In the genomic region with DNA sequence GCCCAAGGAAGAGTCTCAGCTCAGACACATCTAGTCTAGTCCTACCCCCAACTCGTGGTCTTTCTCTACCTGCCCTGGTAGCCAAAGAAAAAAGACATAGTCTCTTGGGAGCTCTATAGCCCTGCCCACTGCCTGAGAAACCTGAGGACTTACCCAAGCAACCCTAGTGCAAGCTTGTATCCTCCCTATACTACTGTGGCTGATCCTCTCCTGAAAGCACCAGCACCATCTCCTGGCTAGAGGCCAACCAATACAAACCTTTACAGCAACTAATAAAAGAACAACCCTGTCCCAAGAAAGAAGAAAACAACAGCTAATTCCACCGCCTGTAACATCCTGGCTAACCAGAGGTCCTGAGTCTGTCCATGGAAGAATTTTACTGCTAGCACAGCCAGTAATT, we compare ENCODE assay signal across 18 cellular contexts.
DNase-seq lines count a peak whose midpoint lies in the region; ATAC-seq and TF ChIP-seq lines count a peak whose summit lies in the region.
"Had no signal": no experiment of that assay in that cellular context is flagged by ENCODE, and none has a peak within 500 bp of the region (broad histone marks: within the 10 kb centered on the region; RNA-seq: fewer than 3 reads in every experiment).

No MANE protein-coding gene starts in this region.

- H3K27me3 Mint-ChIP-seq in endodermal cell (ENCODE audit: insufficient read depth): no peaks in the 10 kb centered on the region
- H3K27me3 Mint-ChIP-seq in neural progenitor cell (ENCODE audit: insufficient read depth, low read depth): no peaks in the 10 kb centered on the region
- no peaks in the 10 kb centered on the region for H3K27me3 Mint-ChIP-seq in activated CD4-positive, alpha-beta T cell treated with anti-CD3 and anti-CD28 coated beads for 36 hours
- no peaks in the 10 kb centered on the region for H3K27me3 Mint-ChIP-seq in CD4-positive, alpha-beta T cell

- no peaks in the 10 kb centered on the region for H3K4me1 ChIP-seq in HEK293 (ENCODE audit: control insufficient read depth, insufficient read depth, low read length)
- H3K4me1 ChIP-seq in PC-9 (replicated peaks; ENCODE audit: insufficient read depth): no peaks in the 10 kb centered on the region
- no peaks in the 10 kb centered on the region for H3K4me1 ChIP-seq in endodermal cell (ENCODE audit: control insufficient read depth, insufficient read depth, low read length)
- no peaks in the 10 kb centered on the region for H3K4me1 ChIP-seq in neural progenitor cell
- H3K4me1 ChIP-seq: vagina had no signal

- H3K9me3 ChIP-seq in HEK293 (ENCODE audit: control insufficient read depth, insufficient read depth, low read depth, low read length): no peaks in the 10 kb centered on the region
- H3K9me3 ChIP-seq in PC-9 (ENCODE audit: insufficient read depth, low read depth): no peaks in the 10 kb centered on the region
- H3K9me3 ChIP-seq in endodermal cell (ENCODE audit: control insufficient read depth, low read length): no peaks in the 10 kb centered on the region
- H3K9me3 ChIP-seq in neural progenitor cell (ENCODE audit: low read depth): no peaks in the 10 kb centered on the region
- no peaks in the 10 kb centered on the region for H3K9me3 ChIP-seq in CD4-positive, alpha-beta T cell (ENCODE audit: control insufficient read depth, low read length)
- H3K9me3 ChIP-seq: vagina had no signal

- H4K20me1 ChIP-seq in PC-9 (ENCODE audit: insufficient read depth) (no peaks in the 10 kb centered on the region), neural progenitor cell (ENCODE audit: low read depth) (no peaks in the 10 kb centered on the region)

- no peaks in the 10 kb centered on the region for H3K36me3 ChIP-seq in HEK293 (ENCODE audit: control insufficient read depth in 2 of 2, insufficient read depth in 1 of 2, low read length in 2 of 2)
- H3K36me3 ChIP-seq in PC-9 (ENCODE audit: low read depth): no peaks in the 10 kb centered on the region
- no peaks in the 10 kb centered on the region for H3K36me3 ChIP-seq in endodermal cell (ENCODE audit: control insufficient read depth, insufficient read depth, low read length)
- no peaks in the 10 kb centered on the region for H3K36me3 ChIP-seq in neural progenitor cell
- H3K36me3 ChIP-seq: vagina had no signal

- DNase-seq in PC-9 (no peak), endodermal cell (peak; percentile 68), neural progenitor cell (ENCODE audit: low spot score) (peak; percentile 16), left cardiac atrium (no peak)
- no peak for DNase-seq in central memory CD4-positive, alpha-beta T cell
- no peak for DNase-seq in activated CD4-positive, alpha-beta T cell treated with anti-CD3 and anti-CD28 coated beads for 36 hours
- no peak for DNase-seq in CD4-positive, alpha-beta T cell
- DNase-seq: activated CD4-positive, alpha-beta T cell treated with anti-CD3 and anti-CD28 coated beads for 4 hours; activated CD8-positive, alpha-beta memory T cell treated with anti-CD3 and anti-CD28 coated beads for 24 hours; GM23248; NCI-H2029; NCI-H2227 treated with DMSO at 0.1 percent for 48 hours; NCI-H748 treated with DMSO at 0.1 percent for 48 hours; RPMI8226; stimulated activated naive CD8-positive, alpha-beta T cell treated with anti-CD3 and anti-CD28 coated beads, Interleukin-15, Interleukin-2, amounts not matched to agents 100 U/mL and 50 U/mL, for 24 hours had no signal

- H3K36me3 Mint-ChIP-seq in endodermal cell (ENCODE audit: low read depth) (no peaks in the 10 kb centered on the region), neural progenitor cell (no peaks in the 10 kb centered on the region)
- H3K36me3 Mint-ChIP-seq in activated CD4-positive, alpha-beta T cell treated with anti-CD3 and anti-CD28 coated beads for 36 hours (ENCODE audit: low read depth): no peaks in the 10 kb centered on the region
- H3K36me3 Mint-ChIP-seq in CD4-positive, alpha-beta T cell (ENCODE audit: low read depth): no peaks in the 10 kb centered on the region
- H3K36me3 Mint-ChIP-seq: CD14-positive monocyte had no signal

- H3K9ac ChIP-seq in endodermal cell (ENCODE audit: extremely low read depth, low read length, poor library complexity, severe bottlenecking) (no peak overlapping the region), neural progenitor cell (no peak overlapping the region)
- H3K9ac ChIP-seq: GM23248 had no signal

- peak overlapping the region; percentile 52 for H3K27ac Mint-ChIP-seq in endodermal cell
- peak overlapping the region; percentile 7 for H3K27ac Mint-ChIP-seq in neural progenitor cell
- H3K27ac Mint-ChIP-seq in activated CD4-positive, alpha-beta T cell treated with anti-CD3 and anti-CD28 coated beads for 36 hours: no peak overlapping the region
- H3K27ac Mint-ChIP-seq in CD4-positive, alpha-beta T cell: no peak overlapping the region

- H2AFZ ChIP-seq in PC-9: peak overlapping the region; percentile 66; the same call in 1 of the 2 replicates
- H2AFZ ChIP-seq in neural progenitor cell (replicated peaks): peak overlapping the region; percentile 79
- H2AFZ ChIP-seq: GM23248 had no signal

- no peaks in the 10 kb centered on the region for H3K27me3 ChIP-seq in PC-9 (ENCODE audit: insufficient read depth, low read depth)
- no peaks in the 10 kb centered on the region for H3K27me3 ChIP-seq in endodermal cell (ENCODE audit: control insufficient read depth, insufficient read depth, low read length, poor library complexity, severe bottlenecking)
- no peaks in the 10 kb centered on the region for H3K27me3 ChIP-seq in neural progenitor cell
- no peaks in the 10 kb centered on the region for H3K27me3 ChIP-seq in CD4-positive, alpha-beta T cell (ENCODE audit: control insufficient read depth, insufficient read depth, low read length)
- H3K27me3 ChIP-seq: vagina had no signal

- ATAC-seq in activated CD4-positive, alpha-beta T cell treated with anti-CD3 and anti-CD28 coated beads for 36 hours: no peak
- ATAC-seq in CD4-positive, alpha-beta T cell (ENCODE audit: poor library complexity): no peak
- ATAC-seq in left cardiac atrium: no peak
- ATAC-seq: stimulated activated naive CD8-positive, alpha-beta T cell treated with anti-CD3 and anti-CD28 coated beads, Interleukin-15, Interleukin-2, amounts not matched to agents 100 U/mL and 50 U/mL, for 24 hours had no signal

- no peak overlapping the region for H3K4me3 Mint-ChIP-seq in endodermal cell
- H3K4me3 Mint-ChIP-seq in neural progenitor cell: no peak overlapping the region
- H3K4me3 Mint-ChIP-seq in activated CD4-positive, alpha-beta T cell treated with anti-CD3 and anti-CD28 coated beads for 36 hours: no peak overlapping the region
- no peak overlapping the region for H3K4me3 Mint-ChIP-seq in CD4-positive, alpha-beta T cell
- H3K4me3 Mint-ChIP-seq: CD14-positive monocyte had no signal

- no peaks in the 10 kb centered on the region for H3K79me2 ChIP-seq in PC-9 (ENCODE audit: low read depth)
- no peaks in the 10 kb centered on the region for H3K79me2 ChIP-seq in neural progenitor cell (ENCODE audit: low read depth)

- BruUV-seq in PC-9 (replicated peaks; lab: Mats Ljungman, UMichigan): no TSS peak

- H3K4me1 Mint-ChIP-seq in endodermal cell: peaks cover 19% of the 10 kb centered on the region
- H3K4me1 Mint-ChIP-seq in neural progenitor cell: no peaks in the 10 kb centered on the region
- no peaks in the 10 kb centered on the region for H3K4me1 Mint-ChIP-seq in activated CD4-positive, alpha-beta T cell treated with anti-CD3 and anti-CD28 coated beads for 36 hours
- no peaks in the 10 kb centered on the region for H3K4me1 Mint-ChIP-seq in CD4-positive, alpha-beta T cell (ENCODE audit: low read depth)
- H3K4me1 Mint-ChIP-seq: CD14-positive monocyte had no signal

- POLR2A ChIA-PET in HEK293 (lab: Yijun Ruan, JAX) (no interaction called here), PC-9 (lab: Charles Lee; ENCODE audit: unreplicated experiment) (no interaction called here)
- POLR2A ChIA-PET in activated CD4-positive, alpha-beta T cell treated with anti-CD3 and anti-CD28 coated beads for 36 hours (lab: Charles Lee): no interaction called here
- POLR2A ChIA-PET in CD4-positive, alpha-beta T cell (lab: Charles Lee): no interaction called here

- TF ChIP-seq CTCF in HEK293 (tag by site-specific recombination; IDR thresholded peaks at IDR 0.05) (no peak), PC-9 (conservative IDR thresholded peaks at IDR 0.05) (no peak), endodermal cell (conservative IDR thresholded peaks at IDR 0.05) (peak; percentile 63), neural progenitor cell (IDR thresholded peaks at IDR 0.05) (peak; percentile 6)
- no peak for TF ChIP-seq CTCF in CD4-positive, alpha-beta T cell (IDR thresholded peaks at IDR 0.05)

- no peaks in the 10 kb centered on the region; the same call in none of the 2 replicates for H3K9me2 ChIP-seq in PC-9 (ENCODE audit: insufficient read depth)

- 20 to 61% methylated on average over 1 to 2 of the region's 2 CpGs for WGBS in endodermal cell (ENCODE audit: insufficient coverage in 1 of 2, insufficient read length in 1 of 2), 2 experiments

- no peak overlapping the region for H3K27ac ChIP-seq in HEK293 (ENCODE audit: extremely low read depth, low read depth, low read length)
- H3K27ac ChIP-seq in PC-9: no peak overlapping the region
- H3K27ac ChIP-seq in endodermal cell (ENCODE audit: low read depth, low read length): no peak overlapping the region
- H3K27ac ChIP-seq in neural progenitor cell: no peak overlapping the region
- no peak overlapping the region for H3K27ac ChIP-seq in CD4-positive, alpha-beta T cell (ENCODE audit: low read depth, low read length)
- H3K27ac ChIP-seq: GM23248, vagina had no signal

- H3K4me2 ChIP-seq in PC-9 (no peak overlapping the region), neural progenitor cell (no peak overlapping the region)

- H3F3A ChIP-seq in PC-9 (ENCODE audit: insufficient read depth, low read depth) (no peaks in the 10 kb centered on the region), neural progenitor cell (ENCODE audit: low read depth) (no peaks in the 10 kb centered on the region)

- no peaks in the 10 kb centered on the region for H3K9me3 Mint-ChIP-seq in endodermal cell
- peaks cover 5% of the 10 kb centered on the region for H3K9me3 Mint-ChIP-seq in neural progenitor cell
- peaks cover 8% of the 10 kb centered on the region for H3K9me3 Mint-ChIP-seq in activated CD4-positive, alpha-beta T cell treated with anti-CD3 and anti-CD28 coated beads for 36 hours (ENCODE audit: low read depth)
- H3K9me3 Mint-ChIP-seq in CD4-positive, alpha-beta T cell: no peaks in the 10 kb centered on the region

- H3K4me3 ChIP-seq in HEK293 (ENCODE audit: low read depth, low read length): no peak overlapping the region
- no peak overlapping the region for H3K4me3 ChIP-seq in PC-9
- no peak overlapping the region for H3K4me3 ChIP-seq in endodermal cell (ENCODE audit: low read length)
- no peak overlapping the region for H3K4me3 ChIP-seq in neural progenitor cell
- H3K4me3 ChIP-seq: GM23248, vagina had no signal

- intact Hi-C loops in PC-9 (cut with micrococcal nuclease; ENCODE audit: unreplicated experiment): no loop called here
- intact Hi-C loops in activated CD4-positive, alpha-beta T cell treated with anti-CD3 and anti-CD28 coated beads for 36 hours (cut with DNase I, micrococcal nuclease): no loop called here
- intact Hi-C loops in CD4-positive, alpha-beta T cell (cut with DNase I, micrococcal nuclease): no loop called here
- intact Hi-C loops in left cardiac atrium (cut with DNase I): no loop called here

- CTCF ChIA-PET in HEK293 (lab: Yijun Ruan, JAX): interaction anchor here (0.6 kb wide), 1 partner anchor 10 kb away, joined by 3 read pairs; no protein-coding TSS in a partner anchor
- CTCF ChIA-PET in PC-9 (lab: Charles Lee): no interaction called here
- CTCF ChIA-PET in activated CD4-positive, alpha-beta T cell treated with anti-CD3 and anti-CD28 coated beads for 36 hours (lab: Charles Lee): no interaction called here
- CTCF ChIA-PET in CD4-positive, alpha-beta T cell (lab: Charles Lee): no interaction called here

Comparison
In these comparisons a context has a peak if more than half of its experiments do, and no peak if none do; other contexts are left out.
1. CTCF ChIP-seq: peak in endodermal cell (single experiment) and neural progenitor cell (single experiment); none in HEK293 (single experiment), PC-9 (single experiment) and CD4-positive, alpha-beta T cell (single experiment).
2. DNase-seq: peak in endodermal cell (single experiment) and neural progenitor cell (single experiment); none in PC-9 (0 of 2), central memory CD4-positive, alpha-beta T cell (single experiment), activated CD4-positive, alpha-beta T cell treated with anti-CD3 and anti-CD28 coated beads for 36 hours (single experiment), CD4-positive, alpha-beta T cell (0 of 10) and left cardiac atrium (single experiment).
3. H3K27ac Mint-ChIP-seq: peak in endodermal cell (single experiment) and neural progenitor cell (single experiment); none in activated CD4-positive, alpha-beta T cell treated with anti-CD3 and anti-CD28 coated beads for 36 hours (single experiment) and CD4-positive, alpha-beta T cell (single experiment).